18 cellular contexts compared by ENCODE assay signal in the genomic region with DNA sequence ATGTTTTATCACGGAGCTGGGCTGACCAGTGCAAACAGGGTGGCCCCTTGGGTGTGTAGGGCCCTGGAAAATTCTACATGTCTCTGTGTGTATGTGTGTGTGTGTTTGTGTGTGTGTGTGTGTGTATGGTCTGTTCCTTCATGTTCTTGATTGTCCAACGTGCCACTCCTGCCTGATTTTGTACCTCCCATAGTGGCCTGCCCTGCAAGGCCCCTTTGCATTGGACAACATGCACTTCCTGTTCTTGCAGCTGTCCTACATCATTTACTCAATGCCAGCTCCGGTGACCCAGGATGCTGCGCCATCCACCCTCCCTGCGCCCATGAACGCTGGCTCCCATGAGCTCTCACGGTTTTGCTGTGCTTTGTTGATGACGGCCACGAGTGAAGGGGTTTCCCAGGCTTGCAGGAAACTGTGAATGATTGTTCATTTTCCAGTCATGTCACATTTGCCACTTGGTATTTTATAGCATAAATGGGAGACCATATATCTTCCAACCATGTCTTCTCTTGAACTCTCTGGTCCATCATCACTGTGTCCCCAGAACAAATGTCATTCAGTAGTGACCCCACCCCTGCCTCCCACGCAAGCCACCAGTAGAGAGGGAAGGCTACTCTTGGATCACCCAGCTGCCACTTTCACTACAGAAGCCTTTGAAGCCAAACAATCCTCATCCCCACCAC.
DNase-seq lines count a peak whose midpoint lies in the region; ATAC-seq, FAIRE-seq and TF ChIP-seq lines count a peak whose summit lies in the region.
"Had no signal": no experiment of that assay in that cellular context is flagged by ENCODE, and none has a peak within 500 bp of the region (broad histone marks: within the 10 kb centered on the region; RNA-seq: fewer than 3 reads in every experiment).

No MANE protein-coding gene starts in this region.

- H3K36me3 ChIP-seq in BLaER1 treated with 17β-estradiol and CSF1 and Interleukin-3, amounts not matched to agents 10 nM and 100 nM = no peaks in the 10 kb centered on the region
- H3K36me3 ChIP-seq in GM12878 (ENCODE audit: control insufficient read depth in 2 of 2, insufficient read depth in 2 of 2, low read length in 1 of 2) = no peaks in the 10 kb centered on the region
- H3K36me3 ChIP-seq: BE2C, left lung, thyroid gland had no signal

- H3K9ac ChIP-seq in BLaER1 treated with 17β-estradiol and CSF1 and Interleukin-3, amounts not matched to agents 10 nM and 100 nM = no peak overlapping the region
- H3K9ac ChIP-seq in GM12878 (ENCODE audit: control insufficient read depth, insufficient read depth, low read length) = no peak overlapping the region

- TF ChIP-seq POLR2A in GM12878 (IDR thresholded peaks at IDR 0.05; ENCODE audit: low read depth, low read length) = no peak

- peaks cover 9% of the 10 kb centered on the region for H3K27me3 Mint-ChIP-seq in T-helper 17 cell

- TF ChIP-seq EP300 in GM12878 (IDR thresholded peaks at IDR 0.05; ENCODE audit: borderline replicate concordance in 1 of 2, control insufficient read depth in 1 of 2, low read depth in 2 of 2, low read length in 2 of 2) = no peak

- no peaks in the 10 kb centered on the region for H4K20me1 ChIP-seq in BLaER1 treated with 17β-estradiol and CSF1 and Interleukin-3, amounts not matched to agents 10 nM and 100 nM
- no peaks in the 10 kb centered on the region for H4K20me1 ChIP-seq in GM12878 (ENCODE audit: control insufficient read depth, insufficient read depth)

- CTCF ChIA-PET in GM12878 (lab: Yijun Ruan, JAX) = no interaction called here

- H3K4me3 ChIP-seq in BLaER1 treated with 17β-estradiol and CSF1 and Interleukin-3, amounts not matched to agents 10 nM and 100 nM = no peak overlapping the region
- H3K4me3 ChIP-seq in GM12878 (no peak overlapping the region), dorsolateral prefrontal cortex (no peak overlapping the region)
- H3K4me3 ChIP-seq: left lung, thyroid gland had no signal

- peak overlapping the region in 8 of 11 experiments; percentile 1 to 40 (median 15); a peak in 8 of 22 replicates for H3K4me2 ChIP-seq in BLaER1 treated with 17β-estradiol and CSF1 and Interleukin-3, amounts not matched to agents 10 nM and 100 nM
- no peak overlapping the region for H3K4me2 ChIP-seq in GM12878 (ENCODE audit: control insufficient read depth, insufficient read depth)

- 35% methylated on average over 10 of the region's 10 CpGs for WGBS in GM12878 (ENCODE audit: insufficient coverage, insufficient replicate concordance, low lambda C conversion rate, missing lambda C conversion rate)

- H3K4me1 Mint-ChIP-seq in T-helper 17 cell = peaks cover 16% of the 10 kb centered on the region

- H3K9me3 ChIP-seq in BLaER1 treated with 17β-estradiol and CSF1 and Interleukin-3, amounts not matched to agents 10 nM and 100 nM (replicated peaks in 1 of 11) = peaks cover 0 to 14% (median 4%) of the 10 kb centered on the region in 11 experiments; a peak in 10 of 22 replicates
- no peaks in the 10 kb centered on the region for H3K9me3 ChIP-seq in T-helper 17 cell (ENCODE audit: control insufficient read depth, low read length, poor library complexity, severe bottlenecking)
- no peaks in the 10 kb centered on the region for H3K9me3 ChIP-seq in GM12878 (replicated peaks; ENCODE audit: control insufficient read depth, insufficient read depth, low read length)
- H3K9me3 ChIP-seq: BE2C, left lung, thyroid gland had no signal

- H3K36me3 Mint-ChIP-seq in T-helper 17 cell (ENCODE audit: low read depth) = no peaks in the 10 kb centered on the region
- H3K36me3 Mint-ChIP-seq: naive thymus-derived CD4-positive, alpha-beta T cell had no signal

- SMC1A ChIA-PET in GM12878 (lab: Charles Lee; ENCODE audit: uncharacterized antibody, unreplicated experiment) = no interaction called here

- no peaks in the 10 kb centered on the region for H3K79me2 ChIP-seq in GM12878 (ENCODE audit: control insufficient read depth, insufficient read depth, low read length)

- no peak for DNase-seq in T-helper 17 cell
- DNase-seq in GM12878 (ENCODE audit: low read depth, low spot score) = no peak
- peak; percentile 15 to 17 for DNase-seq in stimulated activated CD4-positive, alpha-beta T cell treated with anti-CD3 and anti-CD28 coated beads, Interleukin-1b, Interleukin-23, amount 100 ng/mL, for 4 hours (ENCODE audit: low read depth in 2 of 2)
- DNase-seq in Ammon's horn (ENCODE audit: low spot score) = no peak
- DNase-seq in dorsolateral prefrontal cortex = no peak
- no peak for DNase-seq in G401 (ENCODE audit: low spot score)
- DNase-seq: BE2C, DMS79, HCEC 1CT, KBM-7, left lung, NCI-H1092, NCI-H2227 treated with DMSO at 0.1 percent for 48 hours, thyroid gland had no signal

- no peak for FAIRE-seq in GM12878 (lab: Jason Lieb, UNC)
- FAIRE-seq: bronchial epithelial cell had no signal

- TF ChIP-seq RAD21 in GM12878 (IDR thresholded peaks at IDR 0.05; ENCODE audit: insufficient read depth, low read depth, low read length) = no peak

- TF ChIP-seq CTCF in GM12878 (IDR thresholded peaks at IDR 0.05 in 2 of 3, conservative IDR thresholded peaks at IDR 0.05 in 1 of 3; ENCODE audit: control insufficient read depth in 2 of 3, extremely low read depth in 1 of 3, insufficient read depth in 1 of 3, low read depth in 3 of 3, low read length in 3 of 3) = no peak
- TF ChIP-seq CTCF in dorsolateral prefrontal cortex (IDR thresholded peaks at IDR 0.05 in 54 of 56, conservative IDR thresholded peaks at IDR 0.05 in 2 of 56; ENCODE audit: low read depth in 1 of 56, partially characterized antibody in 56 of 56) = no peak

- no peak overlapping the region for H2AFZ ChIP-seq in GM12878 (ENCODE audit: control insufficient read depth, low read depth, low read length)

- H3K4me3 Mint-ChIP-seq in T-helper 17 cell = no peak overlapping the region
- H3K4me3 Mint-ChIP-seq: naive thymus-derived CD4-positive, alpha-beta T cell had no signal

- peak overlapping the region; percentile 74 for H3K27ac Mint-ChIP-seq in T-helper 17 cell

- RAD21 ChIA-PET in GM12878 (lab: Charles Lee; ENCODE audit: unreplicated experiment) = no interaction called here

- no peak overlapping the region for H3K27ac ChIP-seq in BLaER1 treated with 17β-estradiol and CSF1 and Interleukin-3, amounts not matched to agents 10 nM and 100 nM
- H3K27ac ChIP-seq in GM12878 (ENCODE audit: control insufficient read depth, insufficient read depth) (no peak overlapping the region), dorsolateral prefrontal cortex (no peak overlapping the region)
- H3K27ac ChIP-seq: left lung, thyroid gland had no signal

- in situ Hi-C loops in GM12878 (cut with MboI) (no loop called here), G401 (cut with HindIII; ENCODE audit: low sequenced_read_pairs) (no loop called here)

- ATAC-seq in T-helper 17 cell (peak; percentile 67), GM12878 (peak; percentile 58), HG03565 (IDR thresholded peaks at IDR 0.05; ENCODE audit: unreplicated experiment) (no peak)
- ATAC-seq: left lung; naive thymus-derived CD4-positive, alpha-beta T cell had no signal

- H3K4me1 ChIP-seq in BLaER1 treated with 17β-estradiol and CSF1 and Interleukin-3, amounts not matched to agents 10 nM and 100 nM = peaks cover 0 to 14% (median 7%) of the 10 kb centered on the region in 10 experiments; a peak in 11 of 20 replicates
- no peaks in the 10 kb centered on the region for H3K4me1 ChIP-seq in GM12878 (ENCODE audit: control insufficient read depth, insufficient read depth, low read length)
- H3K4me1 ChIP-seq: BE2C, left lung had no signal

- no TSS peak for BruUV-seq in GM12878 (replicated peaks; lab: Mats Ljungman, UMichigan)

- POLR2A ChIA-PET in GM12878 (lab: Charles Lee) = no interaction called here

- intact Hi-C loops in GM12878 (cut with micrococcal nuclease; ENCODE audit: unreplicated experiment) (no loop called here), dorsolateral prefrontal cortex (cut with DNase I) (loop anchor here in 1 of 2 donors (5.0 kb wide), 1 partner anchor 33 kb away; no protein-coding TSS in a partner anchor)

- H3K27me3 ChIP-seq in BLaER1 treated with 17β-estradiol and CSF1 and Interleukin-3, amounts not matched to agents 10 nM and 100 nM = no peaks in the 10 kb centered on the region
- H3K27me3 ChIP-seq in GM12878 (replicated peaks in 1 of 2; ENCODE audit: control insufficient read depth in 2 of 2, insufficient read depth in 2 of 2, low read length in 1 of 2) (no peaks in the 10 kb centered on the region; a peak in 2 of 4 replicates), dorsolateral prefrontal cortex (no peaks in the 10 kb centered on the region)
- H3K27me3 ChIP-seq: BE2C, left lung, thyroid gland had no signal

TF ChIP-seq in GM12878, 131 proteins besides CTCF, POLR2A, EP300 and RAD21:
- no peak for TF ChIP-seq RCOR1 (conservative IDR thresholded peaks at IDR 0.05; ENCODE audit: low read depth, low read length)
- TF ChIP-seq JUND (IDR thresholded peaks at IDR 0.05; ENCODE audit: low read depth, low read length) = no peak

Comparison
In these comparisons a context has a peak if more than half of its experiments do, and no peak if none do; other contexts are left out.
1. DNase-seq: peak in stimulated activated CD4-positive, alpha-beta T cell treated with anti-CD3 and anti-CD28 coated beads, Interleukin-1b, Interleukin-23, amount 100 ng/mL, for 4 hours (2 of 2); none in T-helper 17 cell (0 of 3), GM12878 (single experiment), Ammon's horn (single experiment), dorsolateral prefrontal cortex (0 of 10) and G401 (single experiment).